ENCODE assay signal across 27 cellular contexts in genomic region chr7:115350764-115351163, GRCh38.
"Had no signal": no experiment of that assay in that cellular context is flagged by ENCODE, and none has a peak within 500 bp of the region (broad histone marks: within the 10 kb centered on the region; RNA-seq: fewer than 3 reads in every experiment).

No MANE protein-coding gene starts in this region.

- H3K4me3 ChIP-seq: left ventricle myocardium inferior, mucosa of descending colon, ovary, prostate gland, skin epidermis, stomach, testis, thyroid gland, transverse colon, upper lobe of left lung, vagina had no signal

- H3K4me1 Mint-ChIP-seq: memory B cell; naive thymus-derived CD4-positive, alpha-beta T cell; stimulated activated naive B cell treated with anti-CD40 and anti-IgM and Interleukin-4, amounts not matched to agents 10 μg/mL and 1 μg/mL and 100 μg/mL, for 72 hours had no signal

- H3K4me1 ChIP-seq: left ventricle myocardium inferior, prostate gland, stomach, testis, thyroid gland, transverse colon, upper lobe of left lung had no signal

- DNase-seq: hippocampal formation; islet precursor cell; left ventricle myocardium inferior; midbrain; mucosa of descending colon; naive thymus-derived CD4-positive, alpha-beta T cell; ovary; posterior cingulate gyrus; retina; right cardiac atrium; stimulated activated CD4-positive, alpha-beta T cell treated with anti-CD3 and anti-CD28 coated beads, Interleukin-12 subunit alpha, Interleukin-12 subunit beta, amount 100 ng/mL, for 4 hours; stimulated activated CD4-positive, alpha-beta T cell treated with anti-CD3 and anti-CD28 coated beads, Interleukin-15, amount 100 ng/mL, for 24 hours; stimulated activated CD4-positive, alpha-beta T cell treated with anti-CD3 and anti-CD28 coated beads, Interleukin-2, amount 100 ng/mL, for 24 hours; stimulated activated CD4-positive, alpha-beta T cell treated with anti-CD3 and anti-CD28 coated beads, Interleukin-4, amount 100 ng/mL, for 1 hour; stimulated activated naive B cell treated with anti-CD40 and anti-IgM and Interleukin-4, amounts not matched to agents 10 μg/mL and 1 μg/mL and 100 μg/mL, for 72 hours; stimulated activated naive CD8-positive, alpha-beta T cell treated with anti-CD3 and anti-CD28 coated beads, Interleukin-15, Interleukin-2, amounts not matched to agents 100 U/mL and 50 U/mL, for 24 hours; stomach; testis; thyroid gland; transverse colon; upper lobe of left lung had no signal

- H3K9me3 ChIP-seq: left ventricle myocardium inferior, mucosa of descending colon, ovary, prostate gland, stomach, testis, thyroid gland, transverse colon, upper lobe of left lung, vagina had no signal

- H3K27ac Mint-ChIP-seq: memory B cell; naive thymus-derived CD4-positive, alpha-beta T cell; natural killer cell treated with Interleukin-12 subunit alpha and Interleukin-12 subunit beta and Interleukin-15 and Interleukin-18, amount 100 ng/mL, for 72 hours; stimulated activated naive B cell treated with anti-CD40 and anti-IgM and Interleukin-4, amounts not matched to agents 10 μg/mL and 1 μg/mL and 100 μg/mL, for 72 hours had no signal

- H3K36me3 Mint-ChIP-seq: memory B cell; naive thymus-derived CD4-positive, alpha-beta T cell; natural killer cell treated with Interleukin-12 subunit alpha and Interleukin-12 subunit beta and Interleukin-15 and Interleukin-18, amount 100 ng/mL, for 72 hours; stimulated activated naive B cell treated with anti-CD40 and anti-IgM and Interleukin-4, amounts not matched to agents 10 μg/mL and 1 μg/mL and 100 μg/mL, for 72 hours had no signal

- H3K4me3 Mint-ChIP-seq: memory B cell; naive thymus-derived CD4-positive, alpha-beta T cell; natural killer cell treated with Interleukin-12 subunit alpha and Interleukin-12 subunit beta and Interleukin-15 and Interleukin-18, amount 100 ng/mL, for 72 hours; stimulated activated naive B cell treated with anti-CD40 and anti-IgM and Interleukin-4, amounts not matched to agents 10 μg/mL and 1 μg/mL and 100 μg/mL, for 72 hours had no signal

- ATAC-seq: mucosa of descending colon; naive thymus-derived CD4-positive, alpha-beta T cell; natural killer cell treated with Interleukin-12 subunit alpha and Interleukin-12 subunit beta and Interleukin-15 and Interleukin-18, amount 100 ng/mL, for 72 hours; right cardiac atrium; sciatic nerve; stimulated activated naive B cell treated with anti-CD40 and anti-IgM and Interleukin-4, amounts not matched to agents 10 μg/mL and 1 μg/mL and 100 μg/mL, for 72 hours; stimulated activated naive CD8-positive, alpha-beta T cell treated with anti-CD3 and anti-CD28 coated beads, Interleukin-15, Interleukin-2, amounts not matched to agents 100 U/mL and 50 U/mL, for 24 hours had no signal

- H3K27me3 ChIP-seq: ovary, stomach, testis, thyroid gland, transverse colon, upper lobe of left lung, vagina had no signal

- H3K9me3 Mint-ChIP-seq: memory B cell; natural killer cell treated with Interleukin-12 subunit alpha and Interleukin-12 subunit beta and Interleukin-15 and Interleukin-18, amount 100 ng/mL, for 72 hours; stimulated activated naive B cell treated with anti-CD40 and anti-IgM and Interleukin-4, amounts not matched to agents 10 μg/mL and 1 μg/mL and 100 μg/mL, for 72 hours had no signal

- H3K36me3 ChIP-seq: left ventricle myocardium inferior, ovary, prostate gland, stomach, thyroid gland, transverse colon, upper lobe of left lung, vagina had no signal

- H3K27ac ChIP-seq: left ventricle myocardium inferior, ovary, prostate gland, skin epidermis, stomach, testis, thyroid gland, transverse colon, upper lobe of left lung, vagina had no signal
